1 cellular context compared by ENCODE assay signal in the genomic region with DNA sequence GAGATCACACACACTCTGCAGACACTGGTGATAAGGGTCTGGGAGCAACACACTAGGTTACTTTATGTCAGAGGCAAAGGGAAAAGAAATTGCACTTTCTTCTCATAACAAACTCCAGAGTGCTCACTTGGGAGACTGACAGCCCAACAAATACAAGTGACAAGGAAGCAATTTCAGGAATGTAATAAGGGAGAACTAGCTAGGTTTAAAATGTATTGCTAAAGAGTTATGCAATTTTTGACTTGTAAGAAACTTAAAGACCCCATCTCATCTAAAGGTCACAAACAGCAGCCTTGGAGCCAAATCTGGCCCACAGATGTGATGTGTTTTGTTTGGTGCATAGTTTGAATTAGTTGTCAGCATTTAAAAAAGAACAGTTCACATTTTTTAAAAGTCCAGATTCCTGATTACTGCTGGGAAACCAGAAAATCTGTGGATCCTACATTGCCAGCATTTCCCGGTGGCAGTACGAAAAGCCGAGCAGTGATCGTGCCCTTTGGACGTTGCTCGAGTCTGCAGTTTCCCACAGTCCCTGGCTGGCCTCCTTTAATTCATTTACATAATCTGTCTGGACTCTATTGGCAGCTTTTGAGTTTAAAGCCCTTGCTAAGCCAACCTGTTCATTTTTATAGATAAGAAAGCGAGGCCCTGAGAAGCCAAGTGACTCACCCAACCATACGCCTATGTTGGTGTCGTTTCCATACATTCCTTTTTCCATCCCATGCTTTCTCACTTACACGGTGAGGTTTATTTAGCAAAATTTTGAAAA.
TF ChIP-seq lines count a peak whose summit lies in the region.

No MANE protein-coding gene starts in this region.

TF ChIP-seq in K562, 482 proteins besides CTCF, POLR2A, EP300 and RAD21:
- TF ChIP-seq HNRNPL (IDR thresholded peaks at IDR 0.05; ENCODE audit: low read depth, low read length): no peak
- TF ChIP-seq NR2C2 (CRISPR knock-in tag; IDR thresholded peaks at IDR 0.05): no peak
- no peak for TF ChIP-seq NR2C2 (tag; IDR thresholded peaks at IDR 0.05)
- TF ChIP-seq L3MBTL2 (IDR thresholded peaks at IDR 0.05): no peak
- TF ChIP-seq, protein P1, sequence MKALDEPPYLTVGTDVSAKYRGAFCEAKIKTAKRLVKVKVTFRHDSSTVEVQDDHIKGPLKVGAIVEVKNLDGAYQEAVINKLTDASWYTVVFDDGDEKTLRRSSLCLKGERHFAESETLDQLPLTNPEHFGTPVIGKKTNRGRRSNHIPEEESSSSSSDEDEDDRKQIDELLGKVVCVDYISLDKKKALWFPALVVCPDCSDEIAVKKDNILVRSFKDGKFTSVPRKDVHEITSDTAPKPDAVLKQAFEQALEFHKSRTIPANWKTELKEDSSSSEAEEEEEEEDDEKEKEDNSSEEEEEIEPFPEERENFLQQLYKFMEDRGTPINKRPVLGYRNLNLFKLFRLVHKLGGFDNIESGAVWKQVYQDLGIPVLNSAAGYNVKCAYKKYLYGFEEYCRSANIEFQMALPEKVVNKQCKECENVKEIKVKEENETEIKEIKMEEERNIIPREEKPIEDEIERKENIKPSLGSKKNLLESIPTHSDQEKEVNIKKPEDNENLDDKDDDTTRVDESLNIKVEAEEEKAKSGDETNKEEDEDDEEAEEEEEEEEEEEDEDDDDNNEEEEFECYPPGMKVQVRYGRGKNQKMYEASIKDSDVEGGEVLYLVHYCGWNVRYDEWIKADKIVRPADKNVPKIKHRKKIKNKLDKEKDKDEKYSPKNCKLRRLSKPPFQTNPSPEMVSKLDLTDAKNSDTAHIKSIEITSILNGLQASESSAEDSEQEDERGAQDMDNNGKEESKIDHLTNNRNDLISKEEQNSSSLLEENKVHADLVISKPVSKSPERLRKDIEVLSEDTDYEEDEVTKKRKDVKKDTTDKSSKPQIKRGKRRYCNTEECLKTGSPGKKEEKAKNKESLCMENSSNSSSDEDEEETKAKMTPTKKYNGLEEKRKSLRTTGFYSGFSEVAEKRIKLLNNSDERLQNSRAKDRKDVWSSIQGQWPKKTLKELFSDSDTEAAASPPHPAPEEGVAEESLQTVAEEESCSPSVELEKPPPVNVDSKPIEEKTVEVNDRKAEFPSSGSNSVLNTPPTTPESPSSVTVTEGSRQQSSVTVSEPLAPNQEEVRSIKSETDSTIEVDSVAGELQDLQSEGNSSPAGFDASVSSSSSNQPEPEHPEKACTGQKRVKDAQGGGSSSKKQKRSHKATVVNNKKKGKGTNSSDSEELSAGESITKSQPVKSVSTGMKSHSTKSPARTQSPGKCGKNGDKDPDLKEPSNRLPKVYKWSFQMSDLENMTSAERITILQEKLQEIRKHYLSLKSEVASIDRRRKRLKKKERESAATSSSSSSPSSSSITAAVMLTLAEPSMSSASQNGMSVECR (CRISPR knock-in tag; IDR thresholded peaks at IDR 0.05): no peak
- TF ChIP-seq CC2D1A (IDR thresholded peaks at IDR 0.05): no peak
- no peak for TF ChIP-seq ZNF717 (CRISPR knock-in tag; IDR thresholded peaks at IDR 0.05)
- no peak for TF ChIP-seq MLX (CRISPR knock-in tag; conservative IDR thresholded peaks at IDR 0.05)
- TF ChIP-seq BMI1 (IDR thresholded peaks at IDR 0.05; ENCODE audit: low read length): no peak
- TF ChIP-seq CBX1 (IDR thresholded peaks at IDR 0.05; ENCODE audit: low read depth): no peak
- no peak for TF ChIP-seq PRPF4 (IDR thresholded peaks at IDR 0.05; ENCODE audit: insufficient read depth, low read depth, low read length, poor library complexity, severe bottlenecking)
- TF ChIP-seq KAT8 (IDR thresholded peaks at IDR 0.05; ENCODE audit: low read depth): no peak
- no peak for TF ChIP-seq NR1H2 (CRISPR knock-in tag; IDR thresholded peaks at IDR 0.05)
- TF ChIP-seq OTX1 (CRISPR knock-in tag; IDR thresholded peaks at IDR 0.05): no peak
- no peak for TF ChIP-seq ZNF766 (CRISPR knock-in tag; conservative IDR thresholded peaks at IDR 0.05)
- TF ChIP-seq WHSC1 (IDR thresholded peaks at IDR 0.05; ENCODE audit: low read length): no peak
- TF ChIP-seq DPF2 (IDR thresholded peaks at IDR 0.05): no peak
- TF ChIP-seq, protein P2, sequence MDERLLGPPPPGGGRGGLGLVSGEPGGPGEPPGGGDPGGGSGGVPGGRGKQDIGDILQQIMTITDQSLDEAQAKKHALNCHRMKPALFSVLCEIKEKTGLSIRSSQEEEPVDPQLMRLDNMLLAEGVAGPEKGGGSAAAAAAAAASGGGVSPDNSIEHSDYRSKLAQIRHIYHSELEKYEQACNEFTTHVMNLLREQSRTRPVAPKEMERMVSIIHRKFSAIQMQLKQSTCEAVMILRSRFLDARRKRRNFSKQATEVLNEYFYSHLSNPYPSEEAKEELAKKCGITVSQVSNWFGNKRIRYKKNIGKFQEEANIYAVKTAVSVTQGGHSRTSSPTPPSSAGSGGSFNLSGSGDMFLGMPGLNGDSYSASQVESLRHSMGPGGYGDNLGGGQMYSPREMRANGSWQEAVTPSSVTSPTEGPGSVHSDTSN (CRISPR knock-in tag; IDR thresholded peaks at IDR 0.05; ENCODE audit: low read depth): no peak
- TF ChIP-seq, protein P2 (tag; conservative IDR thresholded peaks at IDR 0.05; ENCODE audit: low read depth): no peak
- no peak for TF ChIP-seq ZC3H11A (IDR thresholded peaks at IDR 0.05; ENCODE audit: low read depth, low read length)
- TF ChIP-seq ZFP30 (CRISPR knock-in tag; IDR thresholded peaks at IDR 0.05; ENCODE audit: borderline replicate concordance): no peak
